In genomic region chr1:180765156-180765555, GRCh38 we compare ENCODE assay signal across 16 cellular contexts.
"Had no signal": no experiment of that assay in that cellular context is flagged by ENCODE, and none has a peak within 500 bp of the region (broad histone marks: within the 10 kb centered on the region; RNA-seq: fewer than 3 reads in every experiment).

No MANE protein-coding gene starts in this region.

- H3K27me3 ChIP-seq: ascending aorta, esophagus muscularis mucosa, right atrium auricular region, tibial artery had no signal

- DNase-seq: activated CD4-positive, alpha-beta T cell treated with anti-CD3 and anti-CD28 coated beads, Interleukin-2, amount 50 U/mL, for 1 hour; activated CD8-positive, alpha-beta memory T cell treated with anti-CD3 and anti-CD28 coated beads for 24 hours; activated naive CD8-positive, alpha-beta T cell treated with anti-CD3 and anti-CD28 coated beads for 36 hours; effector CD4-positive, alpha-beta T cell; hippocampal formation; occipital lobe; stimulated activated CD4-positive, alpha-beta T cell treated with anti-CD3 and anti-CD28 coated beads, Interleukin-2, amount 100 ng/mL, for 48 hours; stimulated activated naive B cell treated with anti-CD40 and anti-IgM and Interleukin-4, amounts not matched to agents 10 μg/mL and 1 μg/mL and 100 μg/mL, for 72 hours; T-cell; T-helper 9 cell; tibial artery had no signal

- H3K27ac Mint-ChIP-seq: activated naive CD8-positive, alpha-beta T cell treated with anti-CD3 and anti-CD28 coated beads for 36 hours; natural killer cell treated with Interleukin-12 subunit alpha and Interleukin-12 subunit beta and Interleukin-15 and Interleukin-18, amount 100 ng/mL, for 72 hours; stimulated activated naive B cell treated with anti-CD40 and anti-IgM and Interleukin-4, amounts not matched to agents 10 μg/mL and 1 μg/mL and 100 μg/mL, for 72 hours; T-cell had no signal

- H3K9me3 ChIP-seq: ascending aorta, esophagus muscularis mucosa, right atrium auricular region, tibial artery had no signal

- H3K27me3 Mint-ChIP-seq: activated naive CD8-positive, alpha-beta T cell treated with anti-CD3 and anti-CD28 coated beads for 36 hours; natural killer cell treated with Interleukin-12 subunit alpha and Interleukin-12 subunit beta and Interleukin-15 and Interleukin-18, amount 100 ng/mL, for 72 hours; stimulated activated naive B cell treated with anti-CD40 and anti-IgM and Interleukin-4, amounts not matched to agents 10 μg/mL and 1 μg/mL and 100 μg/mL, for 72 hours; T-cell had no signal

- H3K9me3 Mint-ChIP-seq: natural killer cell treated with Interleukin-12 subunit alpha and Interleukin-12 subunit beta and Interleukin-15 and Interleukin-18, amount 100 ng/mL, for 72 hours had no signal

- H3K4me3 Mint-ChIP-seq: activated naive CD8-positive, alpha-beta T cell treated with anti-CD3 and anti-CD28 coated beads for 36 hours; natural killer cell treated with Interleukin-12 subunit alpha and Interleukin-12 subunit beta and Interleukin-15 and Interleukin-18, amount 100 ng/mL, for 72 hours; stimulated activated naive B cell treated with anti-CD40 and anti-IgM and Interleukin-4, amounts not matched to agents 10 μg/mL and 1 μg/mL and 100 μg/mL, for 72 hours; T-cell had no signal

- H3K4me1 ChIP-seq: right atrium auricular region had no signal

- ATAC-seq: natural killer cell treated with Interleukin-12 subunit alpha and Interleukin-12 subunit beta and Interleukin-15 and Interleukin-18, amount 100 ng/mL, for 72 hours; stimulated activated naive B cell treated with anti-CD40 and anti-IgM and Interleukin-4, amounts not matched to agents 10 μg/mL and 1 μg/mL and 100 μg/mL, for 72 hours; T-cell had no signal

- H3K27ac ChIP-seq: ascending aorta, coronary artery, esophagus muscularis mucosa, right atrium auricular region, tibial artery had no signal

- H3K36me3 ChIP-seq: ascending aorta, esophagus muscularis mucosa, right atrium auricular region, tibial artery had no signal

- H3K4me3 ChIP-seq: ascending aorta, coronary artery, esophagus muscularis mucosa, right atrium auricular region, tibial artery had no signal

- H3K36me3 Mint-ChIP-seq: natural killer cell treated with Interleukin-12 subunit alpha and Interleukin-12 subunit beta and Interleukin-15 and Interleukin-18, amount 100 ng/mL, for 72 hours had no signal
